ENCODE assay signal across 26 cellular contexts in the genomic region with DNA sequence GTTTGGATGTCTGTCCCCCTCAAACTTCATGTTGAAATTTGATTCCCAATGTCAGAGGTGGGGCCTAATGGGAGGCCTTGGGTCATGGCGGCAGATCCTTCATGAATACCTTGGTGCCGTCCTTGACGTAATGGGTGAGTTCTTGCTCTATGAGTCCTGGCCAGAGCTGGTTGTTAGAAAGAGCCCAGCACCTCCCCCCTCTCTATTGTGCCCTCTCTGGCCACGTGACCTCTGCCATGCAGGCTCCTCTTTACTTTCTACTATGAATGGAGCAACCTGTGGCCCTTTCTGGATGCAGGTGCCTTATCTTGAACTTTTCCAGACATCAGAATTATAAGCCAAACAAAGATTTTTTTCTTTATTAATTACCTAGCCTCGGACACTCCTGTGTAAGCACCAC. TPM values are rescaled to one million over a fixed set of nuclear protein-coding genes. Genes with fewer than 3 reads are reported as not detected.
A peak's percentile ranks its signal among the peaks of the same experiment; 100 is the strongest.
DNase-seq lines count a peak whose midpoint lies in the region; ATAC-seq, FAIRE-seq and TF ChIP-seq lines count a peak whose summit lies in the region.
"Had no signal": no experiment of that assay in that cellular context is flagged by ENCODE, and none has a peak within 500 bp of the region (broad histone marks: within the 10 kb centered on the region; RNA-seq: fewer than 3 reads in every experiment).

No MANE protein-coding gene starts in this region.

- peaks cover 7% of the 10 kb centered on the region for H4K20me1 ChIP-seq in GM12878 (ENCODE audit: control insufficient read depth, insufficient read depth)

- no peak overlapping the region for H3K9ac ChIP-seq in GM12878 (ENCODE audit: control insufficient read depth, insufficient read depth, low read length)

- no peaks in the 10 kb centered on the region for H3K27me3 ChIP-seq in GM12878 (replicated peaks in 1 of 2; ENCODE audit: control insufficient read depth in 2 of 2, insufficient read depth in 2 of 2, low read length in 1 of 2)
- H3K27me3 ChIP-seq: cardiac muscle cell, ovary, right atrium auricular region, upper lobe of left lung had no signal

- H3K36me3 ChIP-seq in GM12878 (ENCODE audit: control insufficient read depth in 2 of 2, insufficient read depth in 2 of 2, low read length in 1 of 2) = peaks cover 6 to 34% of the 10 kb centered on the region in 2 experiments
- H3K36me3 ChIP-seq: cardiac muscle cell, ovary, right atrium auricular region, upper lobe of left lung had no signal

- H3K9me3 Mint-ChIP-seq in stimulated activated memory B cell treated with anti-CD40 and anti-IgM and Interleukin-4, amounts not matched to agents 10 μg/mL and 1 μg/mL and 100 μg/mL, for 72 hours = no peaks in the 10 kb centered on the region
- H3K9me3 Mint-ChIP-seq: CD14-positive monocyte; dendritic cell treated with granulocyte-macrophage colony-stimulating factor and Interleukin-4, amounts not matched to agents 40 ng/mL and 50 ng/mL, for 4 days; nephron had no signal

- H3K4me3 Mint-ChIP-seq in stimulated activated memory B cell treated with anti-CD40 and anti-IgM and Interleukin-4, amounts not matched to agents 10 μg/mL and 1 μg/mL and 100 μg/mL, for 72 hours = peak overlapping the region; percentile 78
- H3K4me3 Mint-ChIP-seq: CD14-positive monocyte; dendritic cell treated with granulocyte-macrophage colony-stimulating factor and Interleukin-4, amounts not matched to agents 40 ng/mL and 50 ng/mL, for 4 days; nephron had no signal

- H3K27ac Mint-ChIP-seq in stimulated activated memory B cell treated with anti-CD40 and anti-IgM and Interleukin-4, amounts not matched to agents 10 μg/mL and 1 μg/mL and 100 μg/mL, for 72 hours = peak overlapping the region; percentile 94
- H3K27ac Mint-ChIP-seq: dendritic cell treated with granulocyte-macrophage colony-stimulating factor and Interleukin-4, amounts not matched to agents 40 ng/mL and 50 ng/mL, for 4 days; nephron had no signal

- intact Hi-C loops in GM12878 (cut with micrococcal nuclease; ENCODE audit: unreplicated experiment) = no loop called here

- peak; percentile 53 for DNase-seq in activated effector memory CD4-positive, alpha-beta T cell treated with anti-CD3 and anti-CD28 coated beads, Interleukin-2, amount 50 U/mL, for 16 hours
- no peak for DNase-seq in activated effector memory CD4-positive, alpha-beta T cell treated with Interleukin-2 at 50 U/mL for 16 hours
- DNase-seq in GM12891 (ENCODE audit: insufficient read length, low spot score) (no peak), GM12878 (ENCODE audit: low read depth, low spot score) (no peak), HPDE6-E6E7 (ENCODE audit: extremely low spot score) (no peak)
- DNase-seq: activated gamma-delta T cell treated with Interleukin-2 at 50 U/mL for 16 hours; KG1; left cardiac atrium; mesendoderm; NCI-H146; NCI-H2171; NCI-H524; ovary; stimulated activated CD4-positive, alpha-beta T cell treated with anti-CD3 and anti-CD28 coated beads, Interleukin-4, amount 100 ng/mL, for 24 hours; upper lobe of left lung had no signal

- no peak overlapping the region for H2AFZ ChIP-seq in GM12878 (ENCODE audit: control insufficient read depth, low read depth, low read length)

- no peaks in the 10 kb centered on the region for H3K27me3 Mint-ChIP-seq in stimulated activated memory B cell treated with anti-CD40 and anti-IgM and Interleukin-4, amounts not matched to agents 10 μg/mL and 1 μg/mL and 100 μg/mL, for 72 hours
- H3K27me3 Mint-ChIP-seq: dendritic cell treated with granulocyte-macrophage colony-stimulating factor and Interleukin-4, amounts not matched to agents 40 ng/mL and 50 ng/mL, for 4 days had no signal

- H3K4me1 ChIP-seq in GM12878 (ENCODE audit: control insufficient read depth, insufficient read depth, low read length) = peaks cover 61% of the 10 kb centered on the region
- H3K4me1 ChIP-seq: right atrium auricular region had no signal

- CTCF ChIA-PET in GM12878 (lab: Yijun Ruan, JAX) = no interaction called here

- RAD21 ChIA-PET in GM12878 (lab: Charles Lee; ENCODE audit: unreplicated experiment) = interaction anchor here (17.1 kb wide), 1 partner anchor 22 kb away, joined by 418 read pairs; no protein-coding TSS in a partner anchor

- ATAC-seq in GM12878 (no peak), GM19467 (IDR thresholded peaks at IDR 0.05; ENCODE audit: unreplicated experiment) (no peak)
- no peak for ATAC-seq in stimulated activated memory B cell treated with anti-CD40 and anti-IgM and Interleukin-4, amounts not matched to agents 10 μg/mL and 1 μg/mL and 100 μg/mL, for 72 hours
- ATAC-seq: left cardiac atrium had no signal

- 0 out of 2 replicates have a peak overlapping the region, but pooled peaks have one; percentile 3 for H3K4me2 ChIP-seq in GM12878 (ENCODE audit: control insufficient read depth, insufficient read depth)

- peak; percentile 44; the same call in 1 of the 2 replicates for TF ChIP-seq POLR2A in GM12891 (IDR thresholded peaks at IDR 0.05; ENCODE audit: low read depth, low read length)
- TF ChIP-seq POLR2A in GM12878 (IDR thresholded peaks at IDR 0.05; ENCODE audit: low read depth, low read length) = no peak

- peak overlapping the region; percentile 65; the same call in 1 of the 2 replicates for H3K27ac ChIP-seq in GM12878 (ENCODE audit: control insufficient read depth, insufficient read depth)
- H3K27ac ChIP-seq: cardiac muscle cell, ovary, right atrium auricular region, upper lobe of left lung, VCaP had no signal

- H3K4me3 ChIP-seq in GM12878 = no peak overlapping the region
- H3K4me3 ChIP-seq: cardiac muscle cell, ovary, right atrium auricular region, upper lobe of left lung had no signal

- H3K9me3 ChIP-seq in GM12878 (replicated peaks; ENCODE audit: control insufficient read depth, insufficient read depth, low read length) = no peaks in the 10 kb centered on the region
- H3K9me3 ChIP-seq: ovary, right atrium auricular region, upper lobe of left lung had no signal

- peaks cover 73% of the 10 kb centered on the region for H3K4me1 Mint-ChIP-seq in stimulated activated memory B cell treated with anti-CD40 and anti-IgM and Interleukin-4, amounts not matched to agents 10 μg/mL and 1 μg/mL and 100 μg/mL, for 72 hours

- 31% methylated on average over 5 of the region's 5 CpGs for WGBS in GM12878 (ENCODE audit: insufficient coverage, insufficient replicate concordance, low lambda C conversion rate, missing lambda C conversion rate)

- peaks cover 43% of the 10 kb centered on the region for H3K36me3 Mint-ChIP-seq in stimulated activated memory B cell treated with anti-CD40 and anti-IgM and Interleukin-4, amounts not matched to agents 10 μg/mL and 1 μg/mL and 100 μg/mL, for 72 hours

- POLR2A ChIA-PET in GM12878 (lab: Charles Lee) = interaction anchor here (0.6 to 14.1 kb wide), 2 partner anchors 17 to 843 kb away, joined by 3 to 270 read pairs; no protein-coding TSS in a partner anchor

- H3K79me2 ChIP-seq in GM12878 (ENCODE audit: control insufficient read depth, insufficient read depth, low read length) = peaks cover 99% of the 10 kb centered on the region

- SMC1A ChIA-PET in GM12878 (lab: Charles Lee; ENCODE audit: uncharacterized antibody, unreplicated experiment) = interaction anchor here (23.6 kb wide), 1 partner anchor 26 kb away, joined by 763 read pairs; no protein-coding TSS in a partner anchor

- no TSS peak for BruUV-seq in GM12878 (replicated peaks; lab: Mats Ljungman, UMichigan)

- no peak for TF ChIP-seq RAD21 in GM12878 (IDR thresholded peaks at IDR 0.05; ENCODE audit: insufficient read depth, low read depth, low read length)

- no peak for TF ChIP-seq CTCF in GM12878 (IDR thresholded peaks at IDR 0.05 in 2 of 3, conservative IDR thresholded peaks at IDR 0.05 in 1 of 3; ENCODE audit: control insufficient read depth in 2 of 3, extremely low read depth in 1 of 3, insufficient read depth in 1 of 3, low read depth in 3 of 3, low read length in 3 of 3)

- TF ChIP-seq EP300 in GM12878 (IDR thresholded peaks at IDR 0.05; ENCODE audit: borderline replicate concordance in 1 of 2, control insufficient read depth in 1 of 2, low read depth in 2 of 2, low read length in 2 of 2) = no peak

- in situ Hi-C loops in GM12878 (cut with MboI) = no loop called here

- FAIRE-seq in GM12891 (lab: Jason Lieb, UNC) (no peak), GM12878 (lab: Jason Lieb, UNC) (no peak)
- FAIRE-seq: G401.6, GM12892, RCC 7860 had no signal

RNA-seq across cellular contexts. Expression of a gene that starts 40.7 kb away (rescaled TPM):
- polyA plus RNA-seq in GM12891 (2012; ENCODE audit: low read depth, missing spikeins) = 209 TPM
- total RNA-seq in GM12878 (2013; cell fraction: nucleolus; rRNA removed) = 1,139 and 1,239 TPM in 2 replicates
- total RNA-seq in GM12878 (2014; rRNA removed) = 167 and 204 TPM in 2 replicates
- total RNA-seq in GM12878 (2014; rRNA removed; fragmentation: Illumina TruSeq; extraction: Trizol) = 277 and 283 TPM in 2 replicates
- total RNA-seq in GM12878 (2021) = 353 and 356 TPM in 2 replicates
- polyA plus RNA-seq in GM12878 (2011; ENCODE audit: low read depth) = 193 TPM
- 188 and 268 TPM in 2 replicates for polyA plus RNA-seq in GM12878 (2011; rRNA removed)
- polyA plus RNA-seq in GM12878 (2011; cell fraction: cytosol; rRNA removed) = 82.5 and 118 TPM in 2 replicates
- 111 and 142 TPM in 2 replicates for polyA plus RNA-seq in GM12878 (2011; cell fraction: nucleus; rRNA removed)
- polyA plus RNA-seq in GM12878 (2012) = 288 and 297 TPM in 2 replicates
- polyA plus RNA-seq in GM12878 (2014; fragmentation: Illumina TruSeq; extraction: Trizol) = 258 and 290 TPM in 2 replicates
- 10 to 100 TPM; 64.5 to 80.5 TPM for polyA plus RNA-seq in GM12878 (2014; fragmentation: Nextera tagmentation; extraction: Ambion mirVana)
- polyA plus RNA-seq in GM12878 (2014; rRNA removed) = 180 and 208 TPM in 2 replicates
- polyA plus RNA-seq in GM12878 (2016; fragmentation: Nextera tagmentation; extraction: Ambion mirVana) = 100 to 1,000 TPM; 165 to 170 TPM
- polyA minus RNA-seq in GM12878 (2011; rRNA and poly(A)+ RNA removed) = 163 and 327 TPM in 2 replicates
- 124 and 136 TPM in 2 replicates for polyA minus RNA-seq in GM12878 (2011; cell fraction: cytosol; rRNA and poly(A)+ RNA removed)
- 73.0 and 135 TPM in 2 replicates for polyA minus RNA-seq in GM12878 (2011; cell fraction: nucleus; rRNA and poly(A)+ RNA removed)

RNA-seq across cellular contexts. Expression of a gene that starts 51.4 kb away (rescaled TPM):
- polyA plus RNA-seq in GM12891 (2012; ENCODE audit: low read depth, missing spikeins) = 9.8 TPM
- 50.0 and 61.3 TPM in 2 replicates for total RNA-seq in GM12878 (2013; cell fraction: nucleolus; rRNA removed)
- total RNA-seq in GM12878 (2014; rRNA removed) (10.1 and 10.3 TPM in 2 replicates), GM12878 (2014; rRNA removed; fragmentation: Illumina TruSeq; extraction: Trizol) (9.9 and 10.0 TPM in 2 replicates), GM12878 (2021) (14.9 and 16.6 TPM in 2 replicates)
- 10.6 TPM for polyA plus RNA-seq in GM12878 (2011; ENCODE audit: low read depth)
- polyA plus RNA-seq in GM12878 (2011; rRNA removed) (21.4 and 23.2 TPM in 2 replicates), GM12878 (2014; fragmentation: Illumina TruSeq; extraction: Trizol) (13.2 and 14.0 TPM in 2 replicates), GM12878 (2014; fragmentation: Nextera tagmentation; extraction: Ambion mirVana) (1 to 10 TPM; 2.7 to 2.9 TPM), GM12878 (2014; rRNA removed) (10.0 and 11.2 TPM in 2 replicates), GM12878 (2016; fragmentation: Nextera tagmentation; extraction: Ambion mirVana) (10 to 100 TPM in 1 of 2 experiments, 1 to 10 TPM in 1; 6.3 to 10.9 TPM)
- polyA plus RNA-seq in GM12878 (2011; cell fraction: cytosol; rRNA removed) = 11.0 and 12.5 TPM in 2 replicates
- 19.9 and 23.2 TPM in 2 replicates for polyA plus RNA-seq in GM12878 (2011; cell fraction: nucleus; rRNA removed)
- polyA plus RNA-seq in GM12878 (2012) = 14.5 and 22.9 TPM in 2 replicates
- 22.1 and 23.7 TPM in 2 replicates for polyA minus RNA-seq in GM12878 (2011; rRNA and poly(A)+ RNA removed)
- 7.4 and 18.3 TPM in 2 replicates for polyA minus RNA-seq in GM12878 (2011; cell fraction: cytosol; rRNA and poly(A)+ RNA removed)
- polyA minus RNA-seq in GM12878 (2011; cell fraction: nucleus; rRNA and poly(A)+ RNA removed) = 10.5 and 20.3 TPM in 2 replicates
